In genomic region chr22:19639610-19640135, GRCh38 we compare ENCODE assay signal across 22 cellular contexts.
"Had no signal": no experiment of that assay in that cellular context is flagged by ENCODE, and none has a peak within 500 bp of the region (broad histone marks: within the 10 kb centered on the region; RNA-seq: fewer than 3 reads in every experiment).

No MANE protein-coding gene starts in this region.

- H3K4me3 ChIP-seq: colonic mucosa, dorsolateral prefrontal cortex, left lung, lower lobe of right lung, psoas muscle, right lobe of liver, spleen, testis, tibial nerve, upper lobe of right lung, vagina had no signal

- H3K27me3 ChIP-seq: colonic mucosa, right lobe of liver, testis, vagina had no signal

- H3K9me3 Mint-ChIP-seq: memory B cell; natural killer cell treated with Interleukin-12 subunit alpha and Interleukin-12 subunit beta and Interleukin-15 and Interleukin-18, amount 100 ng/mL, for 72 hours; stimulated activated naive B cell treated with anti-CD40 and anti-IgM and Interleukin-4, amounts not matched to agents 10 μg/mL and 1 μg/mL and 100 μg/mL, for 72 hours; stimulated activated naive CD8-positive, alpha-beta T cell treated with anti-CD3 and anti-CD28 coated beads, Interleukin-15, amount 100 ng/mL, for 72 hours had no signal

- H3K4me1 Mint-ChIP-seq: memory B cell; stimulated activated naive B cell treated with anti-CD40 and anti-IgM and Interleukin-4, amounts not matched to agents 10 μg/mL and 1 μg/mL and 100 μg/mL, for 72 hours; stimulated activated naive CD8-positive, alpha-beta T cell treated with anti-CD3 and anti-CD28 coated beads, Interleukin-15, amount 100 ng/mL, for 72 hours had no signal

- DNase-seq: colonic mucosa; dorsolateral prefrontal cortex; effector CD8-positive, alpha-beta T cell; foreskin melanocyte; left lung; lower lobe of right lung; midbrain; psoas muscle; retina; right lobe of liver; spleen; stimulated activated CD4-positive, alpha-beta T cell treated with anti-CD3 and anti-CD28 coated beads, Interleukin-15, amount 100 ng/mL, for 24 hours; stimulated activated CD4-positive, alpha-beta T cell treated with anti-CD3 and anti-CD28 coated beads, Interleukin-1b, Interleukin-23, amount 100 ng/mL, for 48 hours; stimulated activated CD4-positive, alpha-beta T cell treated with anti-CD3 and anti-CD28 coated beads, Interleukin-4, amount 100 ng/mL, for 24 hours; stimulated activated naive B cell treated with anti-CD40 and anti-IgM and Interleukin-4, amounts not matched to agents 10 μg/mL and 1 μg/mL and 100 μg/mL, for 72 hours; stimulated activated naive CD8-positive, alpha-beta T cell treated with anti-CD3 and anti-CD28 coated beads, Interleukin-15, amount 100 ng/mL, for 72 hours; testis; upper lobe of right lung had no signal

- H3K27ac Mint-ChIP-seq: memory B cell; natural killer cell treated with Interleukin-12 subunit alpha and Interleukin-12 subunit beta and Interleukin-15 and Interleukin-18, amount 100 ng/mL, for 72 hours; stimulated activated naive B cell treated with anti-CD40 and anti-IgM and Interleukin-4, amounts not matched to agents 10 μg/mL and 1 μg/mL and 100 μg/mL, for 72 hours had no signal

- H3K4me1 ChIP-seq: colonic mucosa, lower lobe of right lung, psoas muscle, right lobe of liver, testis, tibial nerve, upper lobe of right lung had no signal

- H3K36me3 Mint-ChIP-seq: memory B cell; natural killer cell treated with Interleukin-12 subunit alpha and Interleukin-12 subunit beta and Interleukin-15 and Interleukin-18, amount 100 ng/mL, for 72 hours; stimulated activated naive B cell treated with anti-CD40 and anti-IgM and Interleukin-4, amounts not matched to agents 10 μg/mL and 1 μg/mL and 100 μg/mL, for 72 hours had no signal

- ATAC-seq: left lung; lower lobe of right lung; natural killer cell treated with Interleukin-12 subunit alpha and Interleukin-12 subunit beta and Interleukin-15 and Interleukin-18, amount 100 ng/mL, for 72 hours; psoas muscle; stimulated activated naive B cell treated with anti-CD40 and anti-IgM and Interleukin-4, amounts not matched to agents 10 μg/mL and 1 μg/mL and 100 μg/mL, for 72 hours; stimulated activated naive CD8-positive, alpha-beta T cell treated with anti-CD3 and anti-CD28 coated beads, Interleukin-15, amount 100 ng/mL, for 72 hours; upper lobe of right lung had no signal

- H3K27ac ChIP-seq: colonic mucosa, dorsolateral prefrontal cortex, left lung, lower lobe of right lung, psoas muscle, right lobe of liver, spleen, testis, tibial nerve, upper lobe of right lung, vagina had no signal

- H3K9me3 ChIP-seq: colonic mucosa, left lung, lower lobe of right lung, psoas muscle, right lobe of liver, spleen, testis, tibial nerve, upper lobe of right lung, vagina had no signal

- H3K4me3 Mint-ChIP-seq: memory B cell; natural killer cell treated with Interleukin-12 subunit alpha and Interleukin-12 subunit beta and Interleukin-15 and Interleukin-18, amount 100 ng/mL, for 72 hours; stimulated activated naive B cell treated with anti-CD40 and anti-IgM and Interleukin-4, amounts not matched to agents 10 μg/mL and 1 μg/mL and 100 μg/mL, for 72 hours; stimulated activated naive CD8-positive, alpha-beta T cell treated with anti-CD3 and anti-CD28 coated beads, Interleukin-15, amount 100 ng/mL, for 72 hours had no signal

- H3K36me3 ChIP-seq: colonic mucosa, left lung, lower lobe of right lung, right lobe of liver, spleen, tibial nerve, upper lobe of right lung, vagina had no signal
